In the genomic region with DNA sequence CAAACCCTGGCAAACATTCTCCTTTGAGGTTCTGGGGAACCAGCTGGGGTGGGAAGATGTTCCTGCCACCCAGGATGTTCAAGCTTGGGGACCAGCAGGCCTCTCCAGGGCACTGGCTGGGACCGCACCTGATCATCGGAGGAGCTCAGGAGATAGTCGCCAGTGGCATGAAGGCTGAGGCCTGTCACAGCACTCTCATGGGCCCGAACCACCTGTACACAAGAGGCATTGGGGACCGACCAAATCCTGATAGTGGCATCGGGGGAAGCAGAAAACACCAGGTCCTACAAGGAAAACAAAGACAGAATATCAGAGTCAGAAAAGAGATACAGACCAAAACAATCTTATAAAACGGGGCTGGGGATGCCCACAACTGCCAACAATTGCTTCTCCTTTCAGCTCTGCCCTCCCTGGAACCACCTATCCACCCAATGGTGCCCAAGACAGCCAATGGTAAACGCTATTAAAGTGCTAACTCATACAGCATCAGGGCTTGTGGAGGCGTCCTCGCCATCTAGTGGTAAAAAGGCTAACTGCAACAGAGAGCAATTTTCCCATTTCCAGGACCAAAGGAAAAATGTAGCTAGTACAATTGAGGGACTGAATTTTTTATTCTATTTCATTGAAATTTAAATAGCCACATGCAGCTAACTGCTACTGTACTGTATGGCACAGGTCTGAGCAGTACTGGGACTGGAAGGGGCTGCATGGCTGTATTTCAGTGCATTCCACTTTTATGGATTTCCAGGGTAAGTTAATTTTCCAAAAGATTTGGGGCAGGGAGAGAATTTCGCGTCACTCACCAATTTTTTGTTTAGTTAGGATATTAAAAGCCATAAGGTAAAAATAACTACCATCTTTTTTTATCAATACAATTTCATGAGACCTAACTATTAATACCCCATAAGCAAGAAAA, we compare ENCODE assay signal across 8 cellular contexts. TPM values are rescaled to one million over a fixed set of nuclear protein-coding genes. Genes with fewer than 3 reads are reported as not detected.
DNase-seq lines count a peak whose midpoint lies in the region; ATAC-seq and TF ChIP-seq lines count a peak whose summit lies in the region.

No MANE protein-coding gene starts in this region.

- peak; percentile 23 for DNase-seq in NCI-H2107 treated with DMSO at 0.1 percent for 48 hours (lab: John Stamatoyannopoulos, UW; ENCODE audit: unreplicated experiment)
- DNase-seq in NCI-H2107 (lab: John Stamatoyannopoulos, UW) = no peak
- peak; percentile 83 for DNase-seq in H4 (ENCODE audit: low spot score)
- peak; percentile 30 for DNase-seq in NCI-H748 treated with DMSO at 0.1 percent for 48 hours (lab: John Stamatoyannopoulos, UW)
- peak; percentile 43 to 51 (median 46) for DNase-seq in body of pancreas
- DNase-seq in iris pigment epithelial cell (ENCODE audit: low read depth) = peak; percentile 71
- peak; percentile 27 for DNase-seq in stimulated activated naive B cell treated with anti-CD40 and anti-IgM and Interleukin-4, amounts not matched to agents 10 μg/mL and 1 μg/mL and 100 μg/mL, for 72 hours
- no peak for DNase-seq in NK-92 (lab: John Stamatoyannopoulos, UW; ENCODE audit: unreplicated experiment)

- peaks cover 29 to 63% of the 10 kb centered on the region in 2 donors for H3K36me3 ChIP-seq in body of pancreas (replicated peaks in 1 of 2; ENCODE audit: insufficient read depth in 1 of 2, low read depth in 2 of 2)

- H3K9me3 Mint-ChIP-seq in stimulated activated naive B cell treated with anti-CD40 and anti-IgM and Interleukin-4, amounts not matched to agents 10 μg/mL and 1 μg/mL and 100 μg/mL, for 72 hours = no peaks in the 10 kb centered on the region

- TF ChIP-seq POLR2A in body of pancreas (IDR thresholded peaks at IDR 0.05) = no peak

- H3K27me3 ChIP-seq in body of pancreas = no peaks in the 10 kb centered on the region

- no peaks in the 10 kb centered on the region for H3K27me3 Mint-ChIP-seq in stimulated activated naive B cell treated with anti-CD40 and anti-IgM and Interleukin-4, amounts not matched to agents 10 μg/mL and 1 μg/mL and 100 μg/mL, for 72 hours

- peak; percentile 70 for ATAC-seq in body of pancreas
- ATAC-seq in stimulated activated naive B cell treated with anti-CD40 and anti-IgM and Interleukin-4, amounts not matched to agents 10 μg/mL and 1 μg/mL and 100 μg/mL, for 72 hours (replicated peaks) = peak; percentile 94 to 98

- H3K4me1 ChIP-seq in body of pancreas = peaks cover 14% of the 10 kb centered on the region

- H3K4me1 Mint-ChIP-seq in stimulated activated naive B cell treated with anti-CD40 and anti-IgM and Interleukin-4, amounts not matched to agents 10 μg/mL and 1 μg/mL and 100 μg/mL, for 72 hours = peaks cover 27 to 29% of the 10 kb centered on the region in 2 donors

- no peaks in the 10 kb centered on the region for H3K9me3 ChIP-seq in body of pancreas

- H3K36me3 Mint-ChIP-seq in stimulated activated naive B cell treated with anti-CD40 and anti-IgM and Interleukin-4, amounts not matched to agents 10 μg/mL and 1 μg/mL and 100 μg/mL, for 72 hours = peaks cover 44 to 69% of the 10 kb centered on the region in 2 donors

- WGBS in body of pancreas, 2 donors = 49 to 55% methylated on average over 12 of the region's 12 CpGs

- no peak overlapping the region for H3K27ac ChIP-seq in body of pancreas

- intact Hi-C loops in body of pancreas (cut with DNase I) = no loop called here

- TF ChIP-seq CTCF in body of pancreas (IDR thresholded peaks at IDR 0.05) = peak; percentile 84 to 97 (median 88)

- H3K27ac Mint-ChIP-seq in stimulated activated naive B cell treated with anti-CD40 and anti-IgM and Interleukin-4, amounts not matched to agents 10 μg/mL and 1 μg/mL and 100 μg/mL, for 72 hours = peak overlapping the region; percentile 49

- no peak overlapping the region for H3K4me3 ChIP-seq in body of pancreas

- no peak overlapping the region for H3K4me3 Mint-ChIP-seq in stimulated activated naive B cell treated with anti-CD40 and anti-IgM and Interleukin-4, amounts not matched to agents 10 μg/mL and 1 μg/mL and 100 μg/mL, for 72 hours

RNA-seq across cellular contexts. Expression of a gene that starts 7.1 kb away (rescaled TPM):
- total RNA-seq in H4 (2014; rRNA removed; shearing (Covaris generic)) = 92.3 and 106 TPM in 2 replicates
- total RNA-seq in body of pancreas = 10 to 100 TPM; 22.1 to 27.0 TPM

RNA-seq across cellular contexts. Expression of a gene that starts 14.7 kb away (rescaled TPM):
- 43.0 and 65.6 TPM in 2 replicates for total RNA-seq in H4 (2014; rRNA removed; shearing (Covaris generic))
- 10 to 100 TPM; 59.9 to 62.6 TPM for total RNA-seq in body of pancreas

RNA-seq across cellular contexts. Expression of a gene that starts 25.0 kb away (rescaled TPM):
- total RNA-seq in H4 (2014; rRNA removed; shearing (Covaris generic)) = 28.6 and 39.0 TPM in 2 replicates
- 10 to 100 TPM in 1 of 2 donors, 1 to 10 TPM in 1; 9.3 to 12.2 TPM for total RNA-seq in body of pancreas

RNA-seq across cellular contexts. Expression of a gene that starts 31.9 kb away (rescaled TPM):
- total RNA-seq in H4 (2014; rRNA removed; shearing (Covaris generic)) = 1.5 and 2.1 TPM in 2 replicates
- total RNA-seq in body of pancreas = not detected

RNA-seq across cellular contexts. Expression of a gene that starts 43.5 kb away (rescaled TPM):
- not detected in 2 replicates for total RNA-seq in H4 (2014; rRNA removed; shearing (Covaris generic))
- total RNA-seq in body of pancreas = 1 to 10 TPM in 1 of 2 donors, under 1 TPM in 1; 0.52 to 1.3 TPM

Comparison
In these comparisons a context has a peak if more than half of its experiments do, and no peak if none do; other contexts are left out.
1. DNase-seq: peak in NCI-H2107 treated with DMSO at 0.1 percent for 48 hours (single experiment), H4 (single experiment), NCI-H748 treated with DMSO at 0.1 percent for 48 hours (single experiment), body of pancreas (4 of 4), iris pigment epithelial cell (single experiment) and stimulated activated naive B cell treated with anti-CD40 and anti-IgM and Interleukin-4, amounts not matched to agents 10 μg/mL and 1 μg/mL and 100 μg/mL, for 72 hours (single experiment); none in NCI-H2107 (single experiment) and NK-92 (single experiment).